ENCODE assay signal across 8 cellular contexts in the genomic region with DNA sequence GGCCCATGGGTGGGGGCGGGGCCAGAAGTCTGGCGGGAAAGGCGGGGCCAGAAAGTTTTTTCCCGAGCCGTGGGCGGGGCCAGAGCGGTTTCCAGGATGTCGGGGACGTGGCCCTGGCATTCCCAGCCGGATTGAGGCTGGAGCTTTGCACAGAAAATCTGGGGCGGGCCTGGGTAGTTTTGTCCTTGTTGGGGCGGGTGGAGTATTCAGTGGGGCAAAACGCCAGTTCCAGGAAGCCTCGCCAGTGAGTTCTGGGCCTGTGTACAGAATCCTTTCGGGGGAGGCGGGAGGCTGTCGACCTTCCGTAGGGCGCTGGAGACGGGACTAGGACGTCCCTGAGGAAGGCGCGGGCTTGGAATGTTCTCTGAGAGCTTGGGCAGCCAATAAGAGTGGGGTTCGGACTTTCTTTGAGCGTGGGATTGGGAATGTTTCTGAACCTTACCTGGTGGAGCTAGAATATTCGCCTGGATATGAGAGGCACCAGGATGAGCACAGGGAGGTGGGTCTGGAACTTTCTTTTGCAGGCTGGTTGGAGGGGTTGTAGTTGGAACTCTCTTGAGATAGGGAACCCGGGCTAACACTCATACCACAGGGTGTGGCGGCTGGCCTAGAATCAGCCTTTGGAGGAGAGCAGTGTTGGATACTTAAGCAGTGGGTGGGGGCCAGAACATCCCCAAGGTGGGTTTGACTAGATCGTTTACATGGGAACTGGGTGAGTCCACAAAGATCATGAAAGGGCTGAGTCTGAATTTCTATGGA. TPM values are rescaled to one million over a fixed set of nuclear protein-coding genes. Genes with fewer than 3 reads are reported as not detected.
DNase-seq lines count a peak whose midpoint lies in the region; ATAC-seq, FAIRE-seq and TF ChIP-seq lines count a peak whose summit lies in the region.

No MANE protein-coding gene starts in this region.

- no peak overlapping the region for H2AFZ ChIP-seq in HepG2 (ENCODE audit: low read length)

- TF ChIP-seq CTCF in AG04450 (IDR thresholded peaks at IDR 0.05; ENCODE audit: low read depth, low read length): no peak
- no peak for TF ChIP-seq CTCF in astrocyte of the spinal cord (IDR thresholded peaks at IDR 0.05; ENCODE audit: low read depth, low read length)
- no peak for TF ChIP-seq CTCF in HepG2 (CRISPR knock-in tag; IDR thresholded peaks at IDR 0.05)
- TF ChIP-seq CTCF in tibial artery (IDR thresholded peaks at IDR 0.05): no peak

- H3K27me3 ChIP-seq in AG04450 (ENCODE audit: control insufficient read depth, insufficient read depth, low read length) (no peaks in the 10 kb centered on the region), HepG2 (ENCODE audit: control insufficient read depth in 1 of 2, insufficient read depth in 2 of 2, low read length in 2 of 2) (no peaks in the 10 kb centered on the region), tibial artery (no peaks in the 10 kb centered on the region)

- DNase-seq in AG04450 (ENCODE audit: low read depth, low spot score) (no peak), astrocyte of the spinal cord (ENCODE audit: low read depth, low spot score) (no peak), HepG2 (ENCODE audit: low spot score) (no peak), tibial artery (peak in 1 of 2 donors; percentile 59)

- POLR2A ChIA-PET in AG04450 (lab: Yijun Ruan, JAX): interaction anchor here (0.5 to 2.4 kb wide), 9 partner anchors 8 to 145 kb away, joined by 3 to 44 read pairs (median 9); a partner anchor contains a TSS
- POLR2A ChIA-PET in HepG2 (lab: Yijun Ruan, JAX): interaction anchor here (0.9 to 3.6 kb wide), 16 partner anchors 10 to 634 kb away, joined by 3 to 81 read pairs (median 6); a partner anchor contains a TSS

- H3K79me2 ChIP-seq in HepG2 (ENCODE audit: insufficient read depth, low read length): peaks cover 15% of the 10 kb centered on the region

- peak; percentile 1 for ATAC-seq in HG03139 (IDR thresholded peaks at IDR 0.05; ENCODE audit: unreplicated experiment)
- ATAC-seq in HepG2: peak; percentile 47
- no peak for ATAC-seq in HG03175 (IDR thresholded peaks at IDR 0.05; ENCODE audit: unreplicated experiment)
- ATAC-seq in HG02610 (IDR thresholded peaks at IDR 0.05; ENCODE audit: unreplicated experiment): no peak
- no peak for ATAC-seq in GM19023 (IDR thresholded peaks at IDR 0.05; ENCODE audit: unreplicated experiment)

- peak overlapping the region; percentile 89 for H3K9ac ChIP-seq in HepG2 (ENCODE audit: insufficient read depth, low read depth, low read length)

- TF ChIP-seq EP300 in HepG2 (IDR thresholded peaks at IDR 0.05; ENCODE audit: low read depth in 2 of 2, low read length in 2 of 2): no peak
- no peak for TF ChIP-seq EP300 in HepG2 (CRISPR knock-in tag; IDR thresholded peaks at IDR 0.05; ENCODE audit: borderline replicate concordance)

- peak overlapping the region; percentile 69 for H3K4me3 ChIP-seq in AG04450 (ENCODE audit: low read depth, low read length)
- peak overlapping the region; percentile 66 for H3K4me3 ChIP-seq in astrocyte of the spinal cord (ENCODE audit: low read depth, low read length)
- peak overlapping the region; percentile 71 to 79 (median 72) for H3K4me3 ChIP-seq in HepG2 (replicated peaks in 1 of 3; ENCODE audit: insufficient read depth in 1 of 3, low read depth in 2 of 3, low read length in 3 of 3)
- H3K4me3 ChIP-seq in tibial artery: peak overlapping the region; percentile 55 to 63

- H3K4me1 ChIP-seq in HepG2 (ENCODE audit: insufficient read depth, low read length) (peaks cover 36% of the 10 kb centered on the region), tibial artery (peaks cover 0 to 40% (median 25%) of the 10 kb centered on the region in 4 donors)

- H3K9me3 ChIP-seq in AG04450 (ENCODE audit: control insufficient read depth, insufficient read depth, low read length) (no peaks in the 10 kb centered on the region), HepG2 (ENCODE audit: low read length) (no peaks in the 10 kb centered on the region), tibial artery (no peaks in the 10 kb centered on the region)

- H3K4me2 ChIP-seq in HepG2 (ENCODE audit: low read depth, low read length): peak overlapping the region; percentile 94

- CTCF ChIA-PET in AG04450 (lab: Charles Lee) (interaction anchor here (0.6 to 3.3 kb wide), 6 partner anchors 8 to 221 kb away, joined by 3 to 26 read pairs (median 6); no protein-coding TSS in a partner anchor), HepG2 (lab: Yijun Ruan, JAX; ENCODE audit: low intra/inter-chr PET ratio, low total read pairs) (no interaction called here)

- TF ChIP-seq RAD21 in HepG2 (CRISPR knock-in tag; IDR thresholded peaks at IDR 0.05): no peak

- BruUV-seq in HepG2 (replicated peaks; lab: Mats Ljungman, UMichigan): TSS peak; percentile 57

- 4% methylated on average over 19 of the region's 29 CpGs for WGBS in HepG2 (ENCODE audit: low lambda C conversion rate)

- FAIRE-seq in HepG2 (lab: Jason Lieb, UNC): peak; percentile 12

- peaks cover 8% of the 10 kb centered on the region; the same call in 1 of the 2 replicates for H4K20me1 ChIP-seq in HepG2 (ENCODE audit: insufficient read depth, low read length)

- peak overlapping the region; percentile 93 for H3K27ac ChIP-seq in AG04450 (ENCODE audit: low read depth, low read length)
- H3K27ac ChIP-seq in HepG2 (ENCODE audit: extremely low read length, insufficient read depth, low read length): peak overlapping the region; percentile 81
- peak overlapping the region; percentile 86 to 91 for H3K27ac ChIP-seq in tibial artery

- TF ChIP-seq POLR2A in HepG2 (IDR thresholded peaks at IDR 0.05; ENCODE audit: insufficient read depth in 1 of 2, low read depth in 2 of 2, low read length in 2 of 2): peak; percentile 56 to 82

- intact Hi-C loops in HepG2 (cut with micrococcal nuclease; ENCODE audit: unreplicated experiment): loop anchor here (1.0 kb wide), 1 partner anchor 17 kb away; a partner anchor contains a TSS
- intact Hi-C loops in tibial artery (cut with DNase I; ENCODE audit: low total_unique reads): loop anchor here (2.0 kb wide), 1 partner anchor 15 kb away; no protein-coding TSS in a partner anchor

- H3K36me3 ChIP-seq in HepG2 (replicated peaks in 1 of 2; ENCODE audit: control insufficient read depth in 1 of 2, insufficient read depth in 2 of 2, low read length in 2 of 2) (peaks cover 17 to 35% of the 10 kb centered on the region in 2 experiments), tibial artery (peaks cover 36 to 42% (median 38%) of the 10 kb centered on the region in 3 donors)

- in situ Hi-C loops in astrocyte of the spinal cord (cut with HindIII; ENCODE audit: low sequenced_read_pairs): no loop called here
- in situ Hi-C loops in HepG2 (cut with HindIII; ENCODE audit: extremely low pct_ligation_motif_present, low pct_unique_long_range_greater_than_20kb): no loop called here

RNA-seq across cellular contexts. Expression of a gene that starts 1.3 kb away (rescaled TPM):
- polyA plus RNA-seq in AG04450 (2011; rRNA removed) (5.0 and 6.6 TPM in 2 replicates), HepG2 (2011; rRNA removed) (2.9 and 3.0 TPM in 2 replicates)
- 4.7 and 9.3 TPM in 2 replicates for polyA minus RNA-seq in AG04450 (2011; rRNA and poly(A)+ RNA removed)
- 5.9 and 6.3 TPM in 2 replicates for total RNA-seq in HepG2 (2016; rRNA removed; fragmentation: Illumina TruSeq; extraction: Trizol)
- 3.4 and 3.5 TPM in 2 replicates for total RNA-seq in HepG2 (2016; cell fraction: cytosol; rRNA removed; fragmentation: Illumina TruSeq; extraction: Trizol; ENCODE audit: low read depth)
- total RNA-seq in HepG2 (2016; cell fraction: insoluble cytoplasmic fraction; rRNA removed; fragmentation: Illumina TruSeq; extraction: Trizol): 3.8 and 7.1 TPM in 2 replicates
- total RNA-seq in HepG2 (2016; cell fraction: membrane; rRNA removed; fragmentation: Illumina TruSeq; extraction: Trizol): 4.5 and 5.0 TPM in 2 replicates
- 4.4 and 5.5 TPM in 2 replicates for total RNA-seq in HepG2 (2016; cell fraction: nucleus; rRNA removed; fragmentation: Illumina TruSeq; extraction: Trizol)
- polyA plus RNA-seq in HepG2 (2011; cell fraction: cytosol; rRNA removed): 2.1 and 2.2 TPM in 2 replicates
- polyA plus RNA-seq in HepG2 (2011; cell fraction: nucleus; rRNA removed): 10.1 and 11.8 TPM in 2 replicates
- polyA plus RNA-seq in HepG2 (2012): 10.0 TPM in 2 replicates
- polyA plus RNA-seq in HepG2 (2016; cell fraction: cytosol; fragmentation: Illumina TruSeq; extraction: Trizol; ENCODE audit: low read depth): 1.6 and 1.8 TPM in 2 replicates
- 9.0 and 10.3 TPM in 2 replicates for polyA plus RNA-seq in HepG2 (2016; cell fraction: insoluble cytoplasmic fraction; fragmentation: Illumina TruSeq; extraction: Trizol; ENCODE audit: low read depth)
- polyA plus RNA-seq in HepG2 (2016; cell fraction: membrane; fragmentation: Illumina TruSeq; extraction: Trizol; ENCODE audit: low read depth): 3.6 and 3.9 TPM in 2 replicates
- 22.8 and 25.7 TPM in 2 replicates for polyA plus RNA-seq in HepG2 (2016; cell fraction: nucleus; fragmentation: Illumina TruSeq; extraction: Trizol; ENCODE audit: insufficient read depth, low read depth)
- 1.8 and 6.2 TPM in 2 replicates for polyA minus RNA-seq in HepG2 (2011; rRNA and poly(A)+ RNA removed; ENCODE audit: low replicate concordance)
- polyA minus RNA-seq in HepG2 (2011; cell fraction: cytosol; rRNA and poly(A)+ RNA removed): 0.99 and 1.7 TPM in 2 replicates
- 6.3 and 7.5 TPM in 2 replicates for polyA minus RNA-seq in HepG2 (2011; cell fraction: nucleus; rRNA and poly(A)+ RNA removed)

RNA-seq across cellular contexts. Expression of a gene that starts 17.1 kb away (rescaled TPM):
- 2.4 and 5.0 TPM in 2 replicates for polyA plus RNA-seq in AG04450 (2011; rRNA removed)
- polyA minus RNA-seq in AG04450 (2011; rRNA and poly(A)+ RNA removed): 1.0 and 1.3 TPM in 2 replicates
- total RNA-seq in HepG2 (2016; rRNA removed; fragmentation: Illumina TruSeq; extraction: Trizol): 1.00 and 1.9 TPM in 2 replicates
- total RNA-seq in HepG2 (2016; cell fraction: cytosol; rRNA removed; fragmentation: Illumina TruSeq; extraction: Trizol; ENCODE audit: low read depth): 0.81 and 1.1 TPM in 2 replicates
- 1.1 and 1.8 TPM in 2 replicates for total RNA-seq in HepG2 (2016; cell fraction: insoluble cytoplasmic fraction; rRNA removed; fragmentation: Illumina TruSeq; extraction: Trizol)
- 1.0 and 1.2 TPM in 2 replicates for total RNA-seq in HepG2 (2016; cell fraction: membrane; rRNA removed; fragmentation: Illumina TruSeq; extraction: Trizol)
- 0.78 and 1.0 TPM in 2 replicates for total RNA-seq in HepG2 (2016; cell fraction: nucleus; rRNA removed; fragmentation: Illumina TruSeq; extraction: Trizol)
- polyA plus RNA-seq in HepG2 (2011; rRNA removed): 0.88 and 1.3 TPM in 2 replicates
- 0.60 and 0.93 TPM in 2 replicates for polyA plus RNA-seq in HepG2 (2011; cell fraction: cytosol; rRNA removed)
- 5.3 and 5.5 TPM in 2 replicates for polyA plus RNA-seq in HepG2 (2011; cell fraction: nucleus; rRNA removed)
- 2.8 and 3.1 TPM in 2 replicates for polyA plus RNA-seq in HepG2 (2012)
- 2.2 and 2.5 TPM in 2 replicates for polyA plus RNA-seq in HepG2 (2016; cell fraction: cytosol; fragmentation: Illumina TruSeq; extraction: Trizol; ENCODE audit: low read depth)
- 1.8 and 2.4 TPM in 2 replicates for polyA plus RNA-seq in HepG2 (2016; cell fraction: insoluble cytoplasmic fraction; fragmentation: Illumina TruSeq; extraction: Trizol; ENCODE audit: low read depth)
- 1.7 and 2.2 TPM in 2 replicates for polyA plus RNA-seq in HepG2 (2016; cell fraction: membrane; fragmentation: Illumina TruSeq; extraction: Trizol; ENCODE audit: low read depth)
- 4.5 and 6.9 TPM in 2 replicates for polyA plus RNA-seq in HepG2 (2016; cell fraction: nucleus; fragmentation: Illumina TruSeq; extraction: Trizol; ENCODE audit: insufficient read depth, low read depth)
- 0.35 and 1.3 TPM in 2 replicates for polyA minus RNA-seq in HepG2 (2011; rRNA and poly(A)+ RNA removed; ENCODE audit: low replicate concordance)
- polyA minus RNA-seq in HepG2 (2011; cell fraction: cytosol; rRNA and poly(A)+ RNA removed): 1.2 and 1.5 TPM in 2 replicates
- 0.99 and 1.4 TPM in 2 replicates for polyA minus RNA-seq in HepG2 (2011; cell fraction: nucleus; rRNA and poly(A)+ RNA removed)

RNA-seq across cellular contexts. Expression of a gene that starts 26.6 kb away (rescaled TPM):
- polyA plus RNA-seq in AG04450 (2011; rRNA removed): 3.6 and 4.4 TPM in 2 replicates
- 3.6 and 4.5 TPM in 2 replicates for polyA minus RNA-seq in AG04450 (2011; rRNA and poly(A)+ RNA removed)
- total RNA-seq in HepG2 (2016; rRNA removed; fragmentation: Illumina TruSeq; extraction: Trizol): 5.8 and 8.8 TPM in 2 replicates
- total RNA-seq in HepG2 (2016; cell fraction: cytosol; rRNA removed; fragmentation: Illumina TruSeq; extraction: Trizol; ENCODE audit: low read depth): 3.1 and 3.4 TPM in 2 replicates
- 5.9 and 8.8 TPM in 2 replicates for total RNA-seq in HepG2 (2016; cell fraction: insoluble cytoplasmic fraction; rRNA removed; fragmentation: Illumina TruSeq; extraction: Trizol)
- 6.6 and 7.4 TPM in 2 replicates for total RNA-seq in HepG2 (2016; cell fraction: membrane; rRNA removed; fragmentation: Illumina TruSeq; extraction: Trizol)
- total RNA-seq in HepG2 (2016; cell fraction: nucleus; rRNA removed; fragmentation: Illumina TruSeq; extraction: Trizol): 4.6 and 5.1 TPM in 2 replicates
- 6.1 and 11.1 TPM in 2 replicates for polyA plus RNA-seq in HepG2 (2011; rRNA removed)
- polyA plus RNA-seq in HepG2 (2011; cell fraction: cytosol; rRNA removed): 7.0 and 10.6 TPM in 2 replicates
- 18.7 and 18.8 TPM in 2 replicates for polyA plus RNA-seq in HepG2 (2011; cell fraction: nucleus; rRNA removed)
- polyA plus RNA-seq in HepG2 (2012): 7.0 and 13.6 TPM in 2 replicates
- polyA plus RNA-seq in HepG2 (2016; cell fraction: cytosol; fragmentation: Illumina TruSeq; extraction: Trizol; ENCODE audit: low read depth): 1.8 and 1.9 TPM in 2 replicates
- 9.2 and 11.0 TPM in 2 replicates for polyA plus RNA-seq in HepG2 (2016; cell fraction: insoluble cytoplasmic fraction; fragmentation: Illumina TruSeq; extraction: Trizol; ENCODE audit: low read depth)
- 5.1 and 5.2 TPM in 2 replicates for polyA plus RNA-seq in HepG2 (2016; cell fraction: membrane; fragmentation: Illumina TruSeq; extraction: Trizol; ENCODE audit: low read depth)
- 13.0 and 13.4 TPM in 2 replicates for polyA plus RNA-seq in HepG2 (2016; cell fraction: nucleus; fragmentation: Illumina TruSeq; extraction: Trizol; ENCODE audit: insufficient read depth, low read depth)
- polyA minus RNA-seq in HepG2 (2011; rRNA and poly(A)+ RNA removed; ENCODE audit: low replicate concordance): 2.1 and 9.7 TPM in 2 replicates
- polyA minus RNA-seq in HepG2 (2011; cell fraction: cytosol; rRNA and poly(A)+ RNA removed): 8.9 and 9.3 TPM in 2 replicates
- polyA minus RNA-seq in HepG2 (2011; cell fraction: nucleus; rRNA and poly(A)+ RNA removed): 5.4 and 6.2 TPM in 2 replicates

RNA-seq across cellular contexts. Expression of a gene that starts 52.1 kb away (rescaled TPM):
- polyA plus RNA-seq in AG04450 (2011; rRNA removed) (0.50 and 0.53 TPM in 2 replicates), HepG2 (2011; rRNA removed) (1.6 and 3.9 TPM in 2 replicates)
- polyA minus RNA-seq in AG04450 (2011; rRNA and poly(A)+ RNA removed): 0.41 and 0.70 TPM in 2 replicates
- 0.07 TPM in 1 of 2 replicates, not detected in the other for total RNA-seq in HepG2 (2016; rRNA removed; fragmentation: Illumina TruSeq; extraction: Trizol)
- total RNA-seq in HepG2 (2016; cell fraction: cytosol; rRNA removed; fragmentation: Illumina TruSeq; extraction: Trizol; ENCODE audit: low read depth): 0.71 TPM in 1 of 2 replicates, not detected in the other
- 0.15 TPM in 1 of 2 replicates, not detected in the other for total RNA-seq in HepG2 (2016; cell fraction: insoluble cytoplasmic fraction; rRNA removed; fragmentation: Illumina TruSeq; extraction: Trizol)
- 0.07 TPM in 1 of 2 replicates, not detected in the other for total RNA-seq in HepG2 (2016; cell fraction: membrane; rRNA removed; fragmentation: Illumina TruSeq; extraction: Trizol)
- total RNA-seq in HepG2 (2016; cell fraction: nucleus; rRNA removed; fragmentation: Illumina TruSeq; extraction: Trizol): not detected in 2 replicates
- 0.85 and 2.3 TPM in 2 replicates for polyA plus RNA-seq in HepG2 (2011; cell fraction: cytosol; rRNA removed)
- 0.59 and 1.6 TPM in 2 replicates for polyA plus RNA-seq in HepG2 (2011; cell fraction: nucleus; rRNA removed)
- polyA plus RNA-seq in HepG2 (2012): 4.2 and 10.7 TPM in 2 replicates
- polyA plus RNA-seq in HepG2 (2016; cell fraction: cytosol; fragmentation: Illumina TruSeq; extraction: Trizol; ENCODE audit: low read depth): not detected in 2 replicates
- 0.44 TPM in 1 of 2 replicates, not detected in the other for polyA plus RNA-seq in HepG2 (2016; cell fraction: insoluble cytoplasmic fraction; fragmentation: Illumina TruSeq; extraction: Trizol; ENCODE audit: low read depth)
- polyA plus RNA-seq in HepG2 (2016; cell fraction: membrane; fragmentation: Illumina TruSeq; extraction: Trizol; ENCODE audit: low read depth): 0.09 TPM in 1 of 2 replicates, not detected in the other
- polyA plus RNA-seq in HepG2 (2016; cell fraction: nucleus; fragmentation: Illumina TruSeq; extraction: Trizol; ENCODE audit: insufficient read depth, low read depth): 0.45 and 1.1 TPM in 2 replicates
- polyA minus RNA-seq in HepG2 (2011; rRNA and poly(A)+ RNA removed; ENCODE audit: low replicate concordance): 2.5 and 3.0 TPM in 2 replicates
- 1.8 and 2.6 TPM in 2 replicates for polyA minus RNA-seq in HepG2 (2011; cell fraction: cytosol; rRNA and poly(A)+ RNA removed)
- polyA minus RNA-seq in HepG2 (2011; cell fraction: nucleus; rRNA and poly(A)+ RNA removed): 0.39 and 0.75 TPM in 2 replicates

Comparison
In these comparisons a context has a peak if more than half of its experiments do, and no peak if none do; other contexts are left out.
1. ATAC-seq: peak in HG03139 (single experiment) and HepG2 (single experiment); none in HG03175 (single experiment), HG02610 (single experiment) and GM19023 (single experiment).
2. Peak in every context shown above with its lines, with median percentiles within 50 percentile points of each other: H3K27ac ChIP-seq and H3K4me3 ChIP-seq.